In the genomic region with DNA sequence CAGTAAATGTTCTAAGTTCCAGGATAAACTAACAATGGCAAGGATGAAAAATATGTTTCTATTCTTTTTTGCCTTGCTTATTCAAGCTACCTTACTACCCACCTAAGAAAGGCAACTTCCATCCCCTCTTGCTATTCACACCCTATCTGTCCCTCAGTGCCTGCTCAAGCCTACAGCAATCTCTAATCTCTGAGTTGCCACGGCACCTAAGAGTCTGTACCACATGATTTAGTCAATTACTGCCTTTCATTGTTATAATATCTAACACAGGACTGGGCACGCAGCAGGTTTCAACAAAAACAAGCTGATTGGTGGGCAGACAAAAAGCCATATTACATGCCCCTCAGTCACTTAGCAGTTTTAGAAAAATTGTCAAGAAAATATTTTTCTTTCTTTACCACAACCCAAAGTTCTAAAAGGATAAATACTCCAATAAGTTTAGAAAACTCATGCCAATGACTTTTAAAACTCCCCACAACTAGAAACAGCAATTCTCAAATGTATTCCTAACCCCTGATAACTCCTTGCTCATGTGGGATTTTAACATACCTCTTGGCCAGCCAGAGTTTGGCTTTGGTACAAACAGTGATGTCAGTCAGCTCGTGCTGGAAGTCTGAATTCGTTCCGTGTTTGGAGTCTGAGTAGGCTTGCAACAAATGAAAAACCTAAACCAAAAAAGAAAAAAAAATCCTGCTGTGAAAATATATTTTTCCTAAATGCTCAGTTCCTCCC, we compare ENCODE assay signal across 9 cellular contexts.
DNase-seq lines count a peak whose midpoint lies in the region; ATAC-seq and TF ChIP-seq lines count a peak whose summit lies in the region.
"Had no signal": no experiment of that assay in that cellular context is flagged by ENCODE, and none has a peak within 500 bp of the region (broad histone marks: within the 10 kb centered on the region; RNA-seq: fewer than 3 reads in every experiment).

No MANE protein-coding gene starts in this region.

- DNase-seq in A172 (ENCODE audit: low spot score): peak; percentile 66
- peak; percentile 79 for DNase-seq in RPMI7951 (ENCODE audit: low read depth)
- peak; percentile 91 for DNase-seq in fibroblast of pulmonary artery (ENCODE audit: low read depth)
- DNase-seq in non-pigmented ciliary epithelial cell (ENCODE audit: low read depth): peak; percentile 87
- no peak for DNase-seq in NCI-H774 (lab: John Stamatoyannopoulos, UW)
- no peak for DNase-seq in HAP-1 (ENCODE audit: low spot score in 2 of 2)
- DNase-seq: T-helper 2 cell had no signal

- no peak for TF ChIP-seq CTCF in fibroblast of pulmonary artery (IDR thresholded peaks at IDR 0.05; ENCODE audit: low read length, missing control alignments)

- no peaks in the 10 kb centered on the region for H3K9me3 ChIP-seq in HAP-1

- H3K4me1 ChIP-seq in HAP-1: peaks cover 19% of the 10 kb centered on the region

- ATAC-seq in GM19023 (IDR thresholded peaks at IDR 0.05; ENCODE audit: unreplicated experiment) (no peak), HG02852 (IDR thresholded peaks at IDR 0.05; ENCODE audit: unreplicated experiment) (no peak)

- no peaks in the 10 kb centered on the region for H3K27me3 ChIP-seq in HAP-1 (ENCODE audit: low read depth)

- H3K36me3 ChIP-seq in HAP-1 (replicated peaks): no peaks in the 10 kb centered on the region; the same call in 1 of the 2 replicates

- H3K4me3 ChIP-seq in fibroblast of pulmonary artery (replicated peaks; ENCODE audit: low read depth, low read length) (no peak overlapping the region), HAP-1 (no peak overlapping the region)

- in situ Hi-C loops in HAP-1 (cut with MboI; ENCODE audit: low sequenced_read_pairs): no loop called here

Comparison
In these comparisons a context has a peak if more than half of its experiments do, and no peak if none do; other contexts are left out.
1. DNase-seq: peak in A172 (single experiment), RPMI7951 (single experiment), fibroblast of pulmonary artery (single experiment) and non-pigmented ciliary epithelial cell (single experiment); none in NCI-H774 (single experiment) and HAP-1 (0 of 2).